In genomic region chr6:52714761-52715160, GRCh38 we compare ENCODE assay signal across 10 cellular contexts. TPM values are rescaled to one million over a fixed set of nuclear protein-coding genes. Genes with fewer than 3 reads are reported as not detected.
"Had no signal": no experiment of that assay in that cellular context is flagged by ENCODE, and none has a peak within 500 bp of the region (broad histone marks: within the 10 kb centered on the region; RNA-seq: fewer than 3 reads in every experiment).

No MANE protein-coding gene starts in this region.

RNA-seq across cellular contexts. Expression of gene GSTA2, which starts 48.5 kb away (rescaled TPM):
- total RNA-seq: subcutaneous adipose tissue, suprapubic skin, temporal lobe, thoracic aorta, tibial nerve, upper lobe of right lung, ureter, urinary bladder, uterus, vagina had no signal
- polyA plus RNA-seq: urinary bladder had no signal
